In genomic region chr12:103839893-103840292, GRCh38 we compare ENCODE assay signal across 9 cellular contexts. TPM values are rescaled to one million over a fixed set of nuclear protein-coding genes. Genes with fewer than 3 reads are reported as not detected.
DNase-seq lines count a peak whose midpoint lies in the region; ATAC-seq, FAIRE-seq and TF ChIP-seq lines count a peak whose summit lies in the region.
"Had no signal": no experiment of that assay in that cellular context is flagged by ENCODE, and none has a peak within 500 bp of the region (broad histone marks: within the 10 kb centered on the region; RNA-seq: fewer than 3 reads in every experiment).

No MANE protein-coding gene starts in this region.

- peak overlapping the region; percentile 65 for H3K4me3 ChIP-seq in GM12875 (ENCODE audit: low read depth, low read length)
- peak overlapping the region; percentile 84 for H3K4me3 ChIP-seq in RWPE2 (ENCODE audit: severe bottlenecking)
- peak overlapping the region; percentile 70 to 87 (median 74) for H3K4me3 ChIP-seq in fibroblast of lung (replicated peaks in 1 of 4; ENCODE audit: control extremely low read depth in 1 of 4, insufficient read depth in 1 of 4, low read depth in 3 of 4, low read length in 4 of 4)
- H3K4me3 ChIP-seq in prostate gland: peak overlapping the region; percentile 63 to 78

- no peak for TF ChIP-seq POLR2A in prostate gland (IDR thresholded peaks at IDR 0.05)
- no peak for TF ChIP-seq POLR2A in GM12891 (IDR thresholded peaks at IDR 0.05; ENCODE audit: low read depth, low read length)

- peak overlapping the region; percentile 83 for H3K4me2 ChIP-seq in fibroblast of lung (ENCODE audit: extremely low read depth, insufficient read depth, low read length)

- H3K9ac ChIP-seq in fibroblast of lung (ENCODE audit: insufficient read depth, low read length): peak overlapping the region; percentile 27

- H3K27me3 ChIP-seq in RWPE2 (ENCODE audit: insufficient read depth, poor library complexity, severe bottlenecking) (no peaks in the 10 kb centered on the region), fibroblast of lung (ENCODE audit: control insufficient read depth, insufficient read depth, low read length) (no peaks in the 10 kb centered on the region), prostate gland (replicated peaks; ENCODE audit: insufficient read depth) (no peaks in the 10 kb centered on the region)

- intact Hi-C loops in prostate gland (cut with DNase I): loop anchor here (2.0 kb wide), 1 partner anchor 35 kb away; no protein-coding TSS in a partner anchor

- no peaks in the 10 kb centered on the region for H3K9me3 ChIP-seq in RWPE2 (ENCODE audit: severe bottlenecking)
- H3K9me3 ChIP-seq in fibroblast of lung (ENCODE audit: control insufficient read depth, insufficient read depth, low read depth, low read length): no peaks in the 10 kb centered on the region
- no peaks in the 10 kb centered on the region for H3K9me3 ChIP-seq in prostate gland

- ATAC-seq in RWPE2 (ENCODE audit: low read depth) (no peak), GM21447 (IDR thresholded peaks at IDR 0.05; ENCODE audit: unreplicated experiment) (no peak), HG03565 (IDR thresholded peaks at IDR 0.05; ENCODE audit: unreplicated experiment) (no peak), GM19351 (IDR thresholded peaks at IDR 0.05; ENCODE audit: unreplicated experiment) (no peak)

- DNase-seq in RWPE2 (ENCODE audit: low spot score) (no peak), fibroblast of lung (ENCODE audit: low read depth in 2 of 2) (no peak), prostate gland (ENCODE audit: low spot score) (no peak), GM12891 (ENCODE audit: insufficient read length, low spot score) (no peak)

- H4K20me1 ChIP-seq in fibroblast of lung (ENCODE audit: control insufficient read depth, extremely low read depth, insufficient read depth, low read length): no peaks in the 10 kb centered on the region

- H2AFZ ChIP-seq in fibroblast of lung (ENCODE audit: low read length): no peak overlapping the region

- WGBS in prostate gland: 51% methylated on average over 10 of the region's 11 CpGs

- no peaks in the 10 kb centered on the region for H3K36me3 ChIP-seq in RWPE2 (ENCODE audit: low read depth)
- no peaks in the 10 kb centered on the region for H3K36me3 ChIP-seq in fibroblast of lung (ENCODE audit: control insufficient read depth, insufficient read depth, low read length)
- no peaks in the 10 kb centered on the region for H3K36me3 ChIP-seq in prostate gland

- peaks cover 32% of the 10 kb centered on the region for H3K79me2 ChIP-seq in fibroblast of lung (ENCODE audit: control insufficient read depth, insufficient read depth, low read length)

- H3K27ac ChIP-seq in RWPE2 (ENCODE audit: poor library complexity, severe bottlenecking) (no peak overlapping the region), fibroblast of lung (ENCODE audit: insufficient read depth, low read length) (peak overlapping the region; percentile 44), prostate gland (peak overlapping the region; percentile 78 to 81)

- no peak for FAIRE-seq in GM12891 (lab: Jason Lieb, UNC)
- FAIRE-seq: endometrium had no signal

- TF ChIP-seq CTCF in GM12875 (IDR thresholded peaks at IDR 0.05; ENCODE audit: borderline replicate concordance, insufficient read depth, low read depth, low read length) (no peak), RWPE2 (IDR thresholded peaks at IDR 0.05; ENCODE audit: poor library complexity, severe bottlenecking) (no peak), fibroblast of lung (conservative IDR thresholded peaks at IDR 0.05 in 1 of 2, IDR thresholded peaks at IDR 0.05 in 1 of 2; ENCODE audit: low read depth in 1 of 2, low read length in 2 of 2) (no peak), prostate gland (IDR thresholded peaks at IDR 0.05) (no peak)

- H3K4me1 ChIP-seq in RWPE2 (ENCODE audit: insufficient read depth, poor library complexity, severe bottlenecking) (peaks cover 11% of the 10 kb centered on the region), fibroblast of lung (ENCODE audit: control insufficient read depth, extremely low read depth, insufficient read depth, low read length) (peaks cover 3% of the 10 kb centered on the region), prostate gland (replicated peaks) (no peaks in the 10 kb centered on the region)

TF ChIP-seq in GM12891, 5 proteins besides CTCF, POLR2A, EP300 and RAD21:
- TF ChIP-seq SPI1 (IDR thresholded peaks at IDR 0.05; ENCODE audit: low read depth, low read length) (no peak), PAX5 (IDR thresholded peaks at IDR 0.05; ENCODE audit: insufficient read depth, low read length, severe bottlenecking) (no peak), POU2F2 (IDR thresholded peaks at IDR 0.05; ENCODE audit: low read depth, low read length) (no peak), TAF1 (IDR thresholded peaks at IDR 0.05; ENCODE audit: low read depth, low read length) (no peak), POLR2AphosphoS5 (IDR thresholded peaks at IDR 0.05; ENCODE audit: low read depth, low read length) (no peak)
TF ChIP-seq in GM12891: peak in this region for 0.

RNA-seq across cellular contexts. Expression of gene NT5DC3, which starts 1.1 kb away (rescaled TPM):
- total RNA-seq in fibroblast of lung (10.0 and 10.4 TPM in 2 replicates), prostate gland (10 to 100 TPM; 12.4 to 29.7 TPM)
- polyA plus RNA-seq in fibroblast of lung: 4.1 and 4.7 TPM in 2 replicates
- 3.4 and 4.1 TPM in 2 replicates for polyA plus RNA-seq in fibroblast of lung (2012)
- 8.3 TPM in 2 replicates for polyA minus RNA-seq in fibroblast of lung (ENCODE audit: low replicate concordance)
- polyA plus RNA-seq in GM12891 (2012; ENCODE audit: low read depth, missing spikeins): 1.4 TPM
